In genomic region chr16:71972356-71972755, GRCh38 we compare ENCODE assay signal across 25 cellular contexts. TPM values are rescaled to one million over a fixed set of nuclear protein-coding genes. Genes with fewer than 3 reads are reported as not detected.
"Had no signal": no experiment of that assay in that cellular context is flagged by ENCODE, and none has a peak within 500 bp of the region (broad histone marks: within the 10 kb centered on the region; RNA-seq: fewer than 3 reads in every experiment).

No MANE protein-coding gene starts in this region.

- H3K36me3 ChIP-seq: colonic mucosa, esophagus muscularis mucosa, esophagus squamous epithelium, gastrocnemius medialis, gastroesophageal sphincter, heart left ventricle, heart right ventricle had no signal

- H3K27ac ChIP-seq: colonic mucosa, coronary artery, dorsolateral prefrontal cortex, epithelial cell of prostate, esophagus muscularis mucosa, esophagus squamous epithelium, foreskin keratinocyte, gastrocnemius medialis, gastroesophageal sphincter, heart left ventricle, heart right ventricle had no signal

- H3K27me3 ChIP-seq: colonic mucosa, dorsolateral prefrontal cortex, esophagus muscularis mucosa, esophagus squamous epithelium, foreskin keratinocyte, gastrocnemius medialis, gastroesophageal sphincter, heart left ventricle, heart right ventricle had no signal

- H3K4me3 ChIP-seq: colonic mucosa, coronary artery, dorsolateral prefrontal cortex, esophagus muscularis mucosa, esophagus squamous epithelium, gastrocnemius medialis, gastroesophageal sphincter, heart left ventricle, heart right ventricle had no signal

- H3K9me3 ChIP-seq: colonic mucosa, esophagus muscularis mucosa, esophagus squamous epithelium, gastrocnemius medialis, gastroesophageal sphincter, heart left ventricle, heart right ventricle had no signal

- DNase-seq: colonic mucosa; cortex of kidney; dermis blood vessel endothelial cell; dorsolateral prefrontal cortex; effector CD4-positive, alpha-beta T cell; effector CD8-positive, alpha-beta T cell; effector memory CD4-positive, alpha-beta T cell; effector memory CD8-positive, alpha-beta T cell; endodermal cell; erythroblast; esophagus squamous epithelium; foreskin fibroblast; foreskin keratinocyte; foreskin melanocyte; gastrocnemius medialis; glutamatergic neuron; head of caudate nucleus; heart left ventricle; heart right ventricle had no signal

- H3K4me1 ChIP-seq: colonic mucosa, esophagus muscularis mucosa, esophagus squamous epithelium, foreskin keratinocyte, gastrocnemius medialis, gastroesophageal sphincter, heart left ventricle, heart right ventricle had no signal

RNA-seq across cellular contexts. Expression of gene PKD1L3, which starts 27.8 kb away (rescaled TPM):
- polyA plus RNA-seq: endothelial cell of umbilical vein, fibroblast of lung, foreskin keratinocyte had no signal
